ENCODE assay signal across 8 cellular contexts in the genomic region with DNA sequence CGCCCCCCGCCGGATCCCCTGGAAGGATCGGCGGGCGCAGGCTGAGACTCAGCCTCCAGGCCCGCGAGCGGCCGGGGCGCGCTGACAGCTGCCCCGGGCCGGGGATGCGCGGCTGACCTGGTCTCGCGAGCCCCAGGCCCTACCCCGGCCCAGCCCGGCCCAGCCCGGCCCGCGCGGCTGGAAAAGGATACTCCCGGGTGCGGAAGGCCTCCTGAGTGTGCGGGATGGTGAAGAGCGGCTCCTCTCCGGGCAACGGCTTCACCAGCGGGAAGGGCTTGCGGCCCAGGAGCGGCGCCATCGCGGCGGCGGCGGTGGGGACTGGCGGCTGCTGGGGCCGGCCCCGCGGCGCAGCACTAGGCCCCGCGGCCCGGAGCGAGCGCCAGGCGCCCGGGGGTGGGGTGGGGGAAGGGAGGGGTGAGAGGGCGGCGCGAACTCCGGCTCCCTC. TPM values are rescaled to one million over a fixed set of nuclear protein-coding genes. Genes with fewer than 3 reads are reported as not detected.
A peak's percentile ranks its signal among the peaks of the same experiment; 100 is the strongest.
DNase-seq lines count a peak whose midpoint lies in the region; ATAC-seq and TF ChIP-seq lines count a peak whose summit lies in the region.

No MANE protein-coding gene starts in this region.

- no peak for TF ChIP-seq EP300 in suprapubic skin (IDR thresholded peaks at IDR 0.05)

- H3K27me3 Mint-ChIP-seq in dendritic cell treated with granulocyte-macrophage colony-stimulating factor and Interleukin-4, amounts not matched to agents 40 ng/mL and 50 ng/mL, for 4 days: no peaks in the 10 kb centered on the region

- H3K4me1 Mint-ChIP-seq in dendritic cell treated with granulocyte-macrophage colony-stimulating factor and Interleukin-4, amounts not matched to agents 40 ng/mL and 50 ng/mL, for 4 days (ENCODE audit: low read depth): peaks cover 60% of the 10 kb centered on the region

- H3K9me3 Mint-ChIP-seq in dendritic cell treated with granulocyte-macrophage colony-stimulating factor and Interleukin-4, amounts not matched to agents 40 ng/mL and 50 ng/mL, for 4 days: no peaks in the 10 kb centered on the region

- intact Hi-C loops in dendritic cell treated with granulocyte-macrophage colony-stimulating factor and Interleukin-4, amounts not matched to agents 40 ng/mL and 50 ng/mL, for 4 days (cut with micrococcal nuclease): loop anchor here (1.0 kb wide), 2 partner anchors 36 to 57 kb away; a partner anchor contains a TSS

- H3K36me3 Mint-ChIP-seq in dendritic cell treated with granulocyte-macrophage colony-stimulating factor and Interleukin-4, amounts not matched to agents 40 ng/mL and 50 ng/mL, for 4 days (ENCODE audit: low read depth): peaks cover 42% of the 10 kb centered on the region

- peak; percentile 63 for DNase-seq in Caki2 (ENCODE audit: low read depth)
- DNase-seq in lung (ENCODE audit: low spot score): no peak
- no peak for DNase-seq in suprapubic skin (ENCODE audit: low spot score in 2 of 2)
- no peak for DNase-seq in KBM-7

- TF ChIP-seq CTCF in lung (IDR thresholded peaks at IDR 0.05; ENCODE audit: control extremely low read depth, extremely low read depth) (no peak), suprapubic skin (IDR thresholded peaks at IDR 0.05) (no peak)

- H3K9me3 ChIP-seq in lung (ENCODE audit: control insufficient read depth in 2 of 2, insufficient read depth in 1 of 2, low read length in 1 of 2) (no peaks in the 10 kb centered on the region), suprapubic skin (no peaks in the 10 kb centered on the region)

- H3K4me1 ChIP-seq in lung (ENCODE audit: control insufficient read depth in 2 of 2, insufficient read depth in 2 of 2, low read length in 2 of 2) (peaks cover 8 to 13% of the 10 kb centered on the region in 2 donors), suprapubic skin (peaks cover 47% of the 10 kb centered on the region)

- peak overlapping the region; percentile 96 for H3K27ac Mint-ChIP-seq in dendritic cell treated with granulocyte-macrophage colony-stimulating factor and Interleukin-4, amounts not matched to agents 40 ng/mL and 50 ng/mL, for 4 days

- H3K27ac ChIP-seq in lung (ENCODE audit: low read depth in 1 of 2, low read length in 1 of 2) (peak overlapping the region; percentile 89 to 96), suprapubic skin (peak overlapping the region; percentile 91)

- in situ Hi-C loops in Caki2 (cut with HindIII; ENCODE audit: low pct_unique_long_range_greater_than_20kb, low sequenced_read_pairs) (no loop called here), KBM-7 (cut with MboI; ENCODE audit: low pct_unique_long_range_greater_than_20kb, low sequenced_read_pairs) (no loop called here)

- peaks cover 0 to 5% of the 10 kb centered on the region in 2 donors for H3K36me3 ChIP-seq in lung (ENCODE audit: control insufficient read depth in 2 of 2, insufficient read depth in 2 of 2, low read length in 2 of 2)
- no peaks in the 10 kb centered on the region for H3K36me3 ChIP-seq in suprapubic skin

- peak overlapping the region; percentile 83 for H3K4me3 Mint-ChIP-seq in dendritic cell treated with granulocyte-macrophage colony-stimulating factor and Interleukin-4, amounts not matched to agents 40 ng/mL and 50 ng/mL, for 4 days

- peak; percentile 44 for ATAC-seq in GM18909 (IDR thresholded peaks at IDR 0.05; ENCODE audit: poor library complexity, unreplicated experiment)
- peak; percentile 46 for ATAC-seq in HG03066 (IDR thresholded peaks at IDR 0.05; ENCODE audit: low read depth, unreplicated experiment)
- peak; percentile 82 for ATAC-seq in lung (ENCODE audit: insufficient read depth, low FRiP score)

- TF ChIP-seq POLR2A in suprapubic skin (IDR thresholded peaks at IDR 0.05): peak in 1 of 2 donors; percentile 6

- WGBS in lung, 2 donors: 0 to 1% methylated on average over 25 to 55 of the region's 55 CpGs
- WGBS in suprapubic skin: 2% methylated on average over 18 of the region's 55 CpGs

- H3K4me3 ChIP-seq in lung: peak overlapping the region; percentile 93
- H3K4me3 ChIP-seq in suprapubic skin: peak overlapping the region; percentile 91

- H3K27me3 ChIP-seq in lung (ENCODE audit: control insufficient read depth, insufficient read depth): no peaks in the 10 kb centered on the region
- no peaks in the 10 kb centered on the region for H3K27me3 ChIP-seq in suprapubic skin

TF ChIP-seq in PFSK-1, 5 proteins besides CTCF, POLR2A, EP300 and RAD21:
- peak; percentile 10 for TF ChIP-seq FOXP2 (optimal IDR thresholded peaks at IDR 0.05; ENCODE audit: borderline replicate concordance, extremely low read depth, extremely low read length, insufficient read depth)
- no peak for TF ChIP-seq POLR2AphosphoS5 (IDR thresholded peaks at IDR 0.05; ENCODE audit: low read depth, low read length)

RNA-seq across cellular contexts. Expression of a gene that starts 0.4 kb away (rescaled TPM):
- 50.9 and 54.6 TPM in 2 replicates for total RNA-seq in Caki2 (2014; rRNA removed; shearing (Covaris generic); ENCODE audit: low replicate concordance)
- 54.8 TPM for polyA plus RNA-seq in PFSK-1 (2012; ENCODE audit: insufficient read length, low read depth)
- total RNA-seq in lung (10 to 100 TPM; 45.8 to 65.0 TPM), suprapubic skin (10 to 100 TPM; 27.9 to 36.7 (median 29.6) TPM)
- 10 to 100 TPM; 19.9 to 20.1 TPM for polyA plus RNA-seq in lung

RNA-seq across cellular contexts. Expression of a gene that starts 35.8 kb away (rescaled TPM):
- total RNA-seq in Caki2 (2014; rRNA removed; shearing (Covaris generic); ENCODE audit: low replicate concordance): 53.8 and 61.7 TPM in 2 replicates
- polyA plus RNA-seq in PFSK-1 (2012; ENCODE audit: insufficient read length, low read depth): 72.3 TPM
- 10 to 100 TPM; 17.7 to 58.6 TPM for total RNA-seq in lung
- polyA plus RNA-seq in lung: 10 to 100 TPM; 62.7 to 71.0 TPM
- total RNA-seq in suprapubic skin: 10 to 100 TPM; 33.4 to 55.4 (median 46.1) TPM

RNA-seq across cellular contexts. Expression of a gene that starts 56.7 kb away (rescaled TPM):
- total RNA-seq in Caki2 (2014; rRNA removed; shearing (Covaris generic); ENCODE audit: low replicate concordance): 88.6 and 128 TPM in 2 replicates
- 51.6 TPM for polyA plus RNA-seq in PFSK-1 (2012; ENCODE audit: insufficient read length, low read depth)
- 10 to 100 TPM; 39.5 to 48.2 TPM for total RNA-seq in lung
- 10 to 100 TPM; 12.8 to 49.2 TPM for polyA plus RNA-seq in lung
- total RNA-seq in suprapubic skin: 10 to 100 TPM; 23.3 to 43.3 (median 40.8) TPM
